In genomic region chr1:228084797-228085196, GRCh38 we compare ENCODE assay signal across 1 cellular context.
TF ChIP-seq lines count a peak whose summit lies in the region.

No MANE protein-coding gene starts in this region.

TF ChIP-seq in H1, 55 proteins besides CTCF, POLR2A, EP300 and RAD21:
- TF ChIP-seq TEAD4 (IDR thresholded peaks at IDR 0.05; ENCODE audit: low read depth, low read length) (no peak), EZH2 (IDR thresholded peaks at IDR 0.05; ENCODE audit: low read depth, low read length, severe bottlenecking) (no peak), RNF2 (IDR thresholded peaks at IDR 0.05; ENCODE audit: borderline replicate concordance, low read depth, low read length, missing control alignments, poor library complexity, severe bottlenecking) (no peak), CEBPB (IDR thresholded peaks at IDR 0.05; ENCODE audit: low read depth, low read length) (no peak), TAF1 (IDR thresholded peaks at IDR 0.05; ENCODE audit: low read depth, low read length) (no peak), ATF2 (IDR thresholded peaks at IDR 0.05; ENCODE audit: low read length) (no peak), HDAC2 (IDR thresholded peaks at IDR 0.05; ENCODE audit: borderline replicate concordance in 1 of 2, low read depth in 2 of 2, low read length in 2 of 2) (no peak), CHD1 (IDR thresholded peaks at IDR 0.05; ENCODE audit: low read depth, low read length) (no peak), FOSL1 (IDR thresholded peaks at IDR 0.05; ENCODE audit: insufficient read depth, low read depth, low read length) (no peak)
